Comparison of ENCODE assay signal across 20 cellular contexts in the genomic region with DNA sequence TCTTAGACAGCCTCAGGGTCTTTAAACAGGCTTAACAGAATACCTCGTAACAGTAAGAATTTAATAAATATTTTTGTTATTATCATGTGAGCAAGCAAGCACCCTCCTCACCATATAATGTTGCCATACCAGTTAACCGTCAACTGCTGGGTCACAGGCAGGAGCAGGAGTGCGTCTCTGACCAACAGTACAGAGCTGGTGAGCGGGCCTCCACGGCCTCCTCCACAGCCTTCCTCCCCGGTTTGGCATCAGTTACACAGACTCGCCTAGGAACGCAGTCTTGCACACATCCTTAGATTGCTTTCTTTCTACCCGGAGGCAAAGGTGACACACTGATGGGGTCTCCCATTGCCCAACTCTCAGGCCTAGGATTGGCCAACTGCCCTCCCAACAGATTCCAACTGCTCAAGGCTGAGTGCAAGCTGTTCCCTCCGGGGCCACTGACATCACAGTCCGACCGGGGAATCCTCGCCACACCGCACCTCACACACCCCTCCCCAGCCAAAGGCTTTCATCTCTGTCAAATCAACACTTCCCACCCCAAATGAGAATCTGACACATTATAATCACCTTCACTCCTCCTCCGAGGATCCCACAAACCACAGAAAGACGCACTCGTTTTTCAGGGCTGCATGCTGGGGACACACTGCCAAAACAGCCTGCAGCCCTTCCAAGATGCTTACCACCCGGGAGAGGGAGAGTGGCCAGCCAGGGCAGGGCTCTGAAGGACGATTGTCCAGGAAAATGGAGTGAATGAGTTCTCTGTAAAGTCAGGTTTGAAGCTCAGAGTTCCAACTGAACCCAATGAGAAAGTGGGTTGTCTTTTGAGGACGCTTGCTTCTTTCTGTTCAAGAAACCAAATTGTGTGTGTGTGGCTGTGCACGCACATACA.
DNase-seq lines count a peak whose midpoint lies in the region; ATAC-seq and TF ChIP-seq lines count a peak whose summit lies in the region.
"Had no signal": no experiment of that assay in that cellular context is flagged by ENCODE, and none has a peak within 500 bp of the region (broad histone marks: within the 10 kb centered on the region; RNA-seq: fewer than 3 reads in every experiment).

No MANE protein-coding gene starts in this region.

- H3K27me3 ChIP-seq in right atrium auricular region = no peaks in the 10 kb centered on the region
- H3K27me3 ChIP-seq in neural progenitor cell = no peaks in the 10 kb centered on the region
- H3K27me3 ChIP-seq: SJCRH30 had no signal

- no peaks in the 10 kb centered on the region for H3F3A ChIP-seq in neural progenitor cell (ENCODE audit: low read depth)

- peaks cover 10% of the 10 kb centered on the region for H4K20me1 ChIP-seq in neural progenitor cell (ENCODE audit: low read depth)

- peak overlapping the region; percentile 52 for H3K4me2 ChIP-seq in neural progenitor cell

- H3K36me3 ChIP-seq in right atrium auricular region (no peaks in the 10 kb centered on the region), neural progenitor cell (no peaks in the 10 kb centered on the region)
- H3K36me3 ChIP-seq: SJCRH30 had no signal

- no peaks in the 10 kb centered on the region for H3K79me2 ChIP-seq in neural progenitor cell (ENCODE audit: low read depth)

- no peak overlapping the region for H2AFZ ChIP-seq in neural progenitor cell (replicated peaks)
- H2AFZ ChIP-seq: GM23248 had no signal

- DNase-seq in left ventricle myocardium superior = no peak
- DNase-seq in right atrium auricular region (ENCODE audit: low spot score) = no peak
- DNase-seq in caudate nucleus (lab: John Stamatoyannopoulos, UW) = peak in 5 of 61 donors; percentile 21 to 39 (median 27)
- DNase-seq in neural progenitor cell (ENCODE audit: low spot score) = no peak
- no peak for DNase-seq in type B pancreatic cell (ENCODE audit: extremely low spot score, unreplicated experiment)
- DNase-seq in NCI-H2107 (lab: John Stamatoyannopoulos, UW) = no peak
- DNase-seq in germinal center (ENCODE audit: low spot score) = no peak
- DNase-seq in glutamatergic neuron = no peak
- DNase-seq: CD4-positive, alpha-beta T cell; EL; GM23248; KBM-7; NCI-H1105; NCI-H2081; NCI-H446 treated with DMSO at 0.1 percent for 48 hours; NCI-H748 treated with DMSO at 0.1 percent for 48 hours; NK-92 treated with Interleukin-12 subunit alpha and Interleukin-12 subunit beta, amount 100 ng/mL, for 24 hours; OCI-M1; RPMI8226; SJCRH30 had no signal

- peaks cover 15% of the 10 kb centered on the region for H3K36me3 Mint-ChIP-seq in neural progenitor cell
- peaks cover 4% of the 10 kb centered on the region for H3K36me3 Mint-ChIP-seq in type B pancreatic cell
- no peaks in the 10 kb centered on the region for H3K36me3 Mint-ChIP-seq in glutamatergic neuron (ENCODE audit: unreplicated experiment)

- H3K9me3 ChIP-seq in right atrium auricular region (no peaks in the 10 kb centered on the region), neural progenitor cell (ENCODE audit: low read depth) (no peaks in the 10 kb centered on the region)
- H3K9me3 ChIP-seq: SJCRH30 had no signal

- H3K27ac Mint-ChIP-seq in neural progenitor cell (peak overlapping the region; percentile 62), type B pancreatic cell (peak overlapping the region; percentile 93), glutamatergic neuron (ENCODE audit: unreplicated experiment) (no peak overlapping the region)
- H3K27ac Mint-ChIP-seq: CD4-positive, alpha-beta T cell had no signal

- H3K27ac ChIP-seq in right atrium auricular region (no peak overlapping the region), caudate nucleus (ENCODE audit: low read depth, low read length) (peak overlapping the region; percentile 2), neural progenitor cell (no peak overlapping the region)
- H3K27ac ChIP-seq: GM23248, SJCRH30 had no signal

- H3K9ac ChIP-seq in neural progenitor cell = no peak overlapping the region
- H3K9ac ChIP-seq: GM23248 had no signal

- H3K4me1 Mint-ChIP-seq in neural progenitor cell (peaks cover 3% of the 10 kb centered on the region), type B pancreatic cell (ENCODE audit: unreplicated experiment) (peaks cover 12% of the 10 kb centered on the region), glutamatergic neuron (ENCODE audit: low read depth, unreplicated experiment) (no peaks in the 10 kb centered on the region)

- no peak for TF ChIP-seq CTCF in right atrium auricular region (IDR thresholded peaks at IDR 0.05)
- TF ChIP-seq CTCF in neural progenitor cell (IDR thresholded peaks at IDR 0.05) = no peak
- TF ChIP-seq CTCF in type B pancreatic cell (conservative IDR thresholded peaks at IDR 0.05) = no peak
- TF ChIP-seq CTCF in glutamatergic neuron (IDR thresholded peaks at IDR 0.05; ENCODE audit: partially characterized antibody, unreplicated experiment) = no peak

- ATAC-seq in left ventricle myocardium superior = peak; percentile 33

- H3K4me3 Mint-ChIP-seq in neural progenitor cell (no peak overlapping the region), type B pancreatic cell (peak overlapping the region; percentile 77), glutamatergic neuron (ENCODE audit: unreplicated experiment) (no peak overlapping the region)
- H3K4me3 Mint-ChIP-seq: CD4-positive, alpha-beta T cell had no signal

- no peaks in the 10 kb centered on the region for H3K4me1 ChIP-seq in right atrium auricular region
- H3K4me1 ChIP-seq in neural progenitor cell = peaks cover 12% of the 10 kb centered on the region

- intact Hi-C loops in left ventricle myocardium superior (cut with micrococcal nuclease) = no loop called here

- peaks cover 4% of the 10 kb centered on the region for H3K27me3 Mint-ChIP-seq in neural progenitor cell (ENCODE audit: insufficient read depth, low read depth)
- no peaks in the 10 kb centered on the region for H3K27me3 Mint-ChIP-seq in type B pancreatic cell
- H3K27me3 Mint-ChIP-seq in glutamatergic neuron (ENCODE audit: unreplicated experiment) = no peaks in the 10 kb centered on the region
- H3K27me3 Mint-ChIP-seq: CD4-positive, alpha-beta T cell had no signal

- H3K4me3 ChIP-seq in right atrium auricular region (no peak overlapping the region), neural progenitor cell (no peak overlapping the region)
- H3K4me3 ChIP-seq: GM23248, SJCRH30 had no signal

- H3K9me3 Mint-ChIP-seq in neural progenitor cell (peaks cover 13% of the 10 kb centered on the region), type B pancreatic cell (peaks cover 14% of the 10 kb centered on the region), glutamatergic neuron (ENCODE audit: unreplicated experiment) (peaks cover 2% of the 10 kb centered on the region)
- H3K9me3 Mint-ChIP-seq: CD4-positive, alpha-beta T cell had no signal
